In the genomic region with DNA sequence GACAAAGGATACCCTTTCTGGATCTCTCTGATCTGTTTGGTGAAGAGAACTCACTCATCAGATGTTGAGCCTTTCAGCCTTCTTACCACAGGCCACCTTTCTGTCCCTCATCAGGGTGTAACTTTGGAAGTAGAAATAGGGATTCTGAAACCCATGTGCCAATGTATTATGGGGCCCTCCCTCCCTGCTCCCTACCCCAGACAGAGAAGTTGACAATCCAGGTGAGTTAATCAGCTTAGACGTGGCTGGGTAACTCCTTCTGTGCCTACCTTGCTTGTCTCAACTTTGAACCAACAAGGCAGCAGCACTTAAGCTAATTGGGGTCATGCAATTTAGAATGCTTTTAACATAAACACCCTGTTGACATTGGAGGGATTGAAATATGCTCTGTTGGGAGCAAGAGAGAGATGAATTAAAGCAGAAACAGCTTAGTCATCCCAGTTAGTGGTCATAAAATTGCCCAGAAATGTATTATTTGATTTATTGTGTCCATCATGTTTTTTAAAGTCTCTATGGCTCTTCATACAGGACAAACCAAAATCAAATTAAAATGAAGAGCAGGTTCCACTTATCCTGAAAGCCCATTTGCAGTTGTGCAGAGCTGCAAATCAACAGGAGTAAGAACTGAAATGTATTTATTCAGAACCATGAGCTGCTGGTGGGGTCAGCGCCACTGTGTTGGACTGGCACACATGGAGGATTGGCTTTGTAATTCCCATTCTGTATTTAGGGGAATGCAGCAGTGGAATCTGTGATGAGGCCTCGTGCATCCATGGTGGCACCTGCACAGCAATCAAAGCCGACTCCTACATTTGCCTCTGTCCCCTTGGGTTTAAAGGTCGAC, we compare ENCODE assay signal across 17 cellular contexts.
DNase-seq lines count a peak whose midpoint lies in the region; ATAC-seq and TF ChIP-seq lines count a peak whose summit lies in the region.
"Had no signal": no experiment of that assay in that cellular context is flagged by ENCODE, and none has a peak within 500 bp of the region (broad histone marks: within the 10 kb centered on the region; RNA-seq: fewer than 3 reads in every experiment).

No MANE protein-coding gene starts in this region.

- no peaks in the 10 kb centered on the region for H3K79me2 ChIP-seq in PC-3 (ENCODE audit: low read length)

- no peak overlapping the region for H3K4ac ChIP-seq in mesenchymal stem cell (ENCODE audit: low read depth in 1 of 2, low read length in 2 of 2)

- H3K9ac ChIP-seq in PC-3 (ENCODE audit: low read length) = no peak overlapping the region
- H3K9ac ChIP-seq in mesenchymal stem cell (ENCODE audit: low read length) = no peak overlapping the region

- no peak overlapping the region for H4K8ac ChIP-seq in mesenchymal stem cell (ENCODE audit: low read length)

- H3F3A ChIP-seq in PC-3 (ENCODE audit: low read length, unreplicated experiment) = no peaks in the 10 kb centered on the region

- H2BK120ac ChIP-seq in mesenchymal stem cell (ENCODE audit: low read depth, low read length) = no peak overlapping the region

- intact Hi-C loops in PC-3 (cut with micrococcal nuclease) (loop anchor here (5.0 kb wide), 1 partner anchor 42 kb away; no protein-coding TSS in a partner anchor), ascending aorta (cut with DNase I) (no loop called here)

- 0 out of 2 replicates have a peak, but pooled peaks have one; percentile 19 for ATAC-seq in PC-3

- H3K4me2 ChIP-seq in PC-3 (ENCODE audit: low read length) (no peak overlapping the region), mesenchymal stem cell (ENCODE audit: low read length, poor library complexity, severe bottlenecking) (no peak overlapping the region)
- H3K4me2 ChIP-seq: PC-9 had no signal

- no peak overlapping the region for H4K91ac ChIP-seq in mesenchymal stem cell (ENCODE audit: low read length)

- H3K27me3 ChIP-seq in PC-3 (ENCODE audit: low read length) (no peaks in the 10 kb centered on the region), mesenchymal stem cell (ENCODE audit: control insufficient read depth in 1 of 2, insufficient read depth in 1 of 2, low read length in 2 of 2) (no peaks in the 10 kb centered on the region), ascending aorta (no peaks in the 10 kb centered on the region)

- no peak overlapping the region for H2AFZ ChIP-seq in PC-3 (ENCODE audit: low read length)
- H2AFZ ChIP-seq in mesenchymal stem cell (ENCODE audit: low read depth, low read length) = no peak overlapping the region
- H2AFZ ChIP-seq: PC-9 had no signal

- H3K79me1 ChIP-seq in mesenchymal stem cell (replicated peaks; ENCODE audit: low read length, poor library complexity, severe bottlenecking) = no peaks in the 10 kb centered on the region

- POLR2A ChIA-PET in PC-3 (lab: Charles Lee; ENCODE audit: unreplicated experiment) = no interaction called here

- DNase-seq in EH (ENCODE audit: low read depth) (peak; percentile 51), M059J (ENCODE audit: low read depth) (peak; percentile 43), PC-3 (no peak), mesenchymal stem cell (peak; percentile 39), 8988T (no peak), ecto neural progenitor cell (ENCODE audit: low spot score) (no peak), ascending aorta (ENCODE audit: low spot score in 2 of 2) (no peak)
- DNase-seq: ACHN; CD4-positive, CD25-positive, alpha-beta regulatory T cell; DND-41; GF-D8; MV-4-11; NCI-H1436 treated with DMSO at 0.1 percent for 48 hours; NCI-H2081 treated with DMSO at 0.1 percent for 48 hours; NCI-H446; PC-9; T-helper 1 cell had no signal

- 67% methylated on average over 5 of the region's 5 CpGs for WGBS in mesenchymal stem cell

- H2BK12ac ChIP-seq in mesenchymal stem cell (ENCODE audit: low read length in 2 of 2) = no peak overlapping the region

- CTCF ChIA-PET in PC-3 (lab: Charles Lee) = no interaction called here

- no peaks in the 10 kb centered on the region for H3K9me3 ChIP-seq in PC-3 (ENCODE audit: low read length)
- no peaks in the 10 kb centered on the region for H3K9me3 ChIP-seq in mesenchymal stem cell (ENCODE audit: control insufficient read depth, low read length)
- H3K9me3 ChIP-seq in ascending aorta = no peaks in the 10 kb centered on the region

- H3K4me1 ChIP-seq in PC-3 (ENCODE audit: insufficient read depth, low read length) = peaks cover 5% of the 10 kb centered on the region
- peaks cover 8% of the 10 kb centered on the region for H3K4me1 ChIP-seq in mesenchymal stem cell (ENCODE audit: control insufficient read depth, insufficient read depth, low read depth, low read length)
- peaks cover 0 to 2% of the 10 kb centered on the region in 2 donors for H3K4me1 ChIP-seq in ascending aorta

- H3K18ac ChIP-seq in mesenchymal stem cell (ENCODE audit: low read depth in 1 of 2, low read length in 2 of 2) = peak overlapping the region in 1 of 2 experiments; percentile 55

- no TSS peak for BruUV-seq in PC-3 (replicated peaks; lab: Mats Ljungman, UMichigan)

- H2BK5ac ChIP-seq in mesenchymal stem cell (ENCODE audit: low read depth, low read length, poor library complexity, severe bottlenecking) = no peak overlapping the region

- H2AK5ac ChIP-seq in mesenchymal stem cell (ENCODE audit: low read length, severe bottlenecking) = no peak overlapping the region

- H3K27ac ChIP-seq in PC-3 (ENCODE audit: low read length) (no peak overlapping the region), mesenchymal stem cell (ENCODE audit: low read length, poor library complexity, severe bottlenecking) (no peak overlapping the region), ascending aorta (no peak overlapping the region)
- H3K27ac ChIP-seq: PC-9 had no signal

- no peak overlapping the region for H2BK15ac ChIP-seq in mesenchymal stem cell (ENCODE audit: low read depth, poor library complexity, severe bottlenecking)

- H3K23ac ChIP-seq in mesenchymal stem cell (ENCODE audit: low read length in 2 of 2) = no peak overlapping the region

- H3K4me3 ChIP-seq in PC-3 (ENCODE audit: low read length) (no peak overlapping the region), mesenchymal stem cell (ENCODE audit: insufficient read depth in 1 of 2, low read depth in 1 of 2, low read length in 2 of 2) (no peak overlapping the region), ascending aorta (no peak overlapping the region)
- H3K4me3 ChIP-seq: PC-9 had no signal

- H4K20me1 ChIP-seq in PC-3 (ENCODE audit: low read length) = no peaks in the 10 kb centered on the region

- no peaks in the 10 kb centered on the region for H3K9me2 ChIP-seq in PC-3 (replicated peaks; ENCODE audit: low read length)

- TF ChIP-seq CTCF in PC-3 (conservative IDR thresholded peaks at IDR 0.05; ENCODE audit: low read depth, low read length) (no peak), ascending aorta (IDR thresholded peaks at IDR 0.05) (no peak)

- H3K14ac ChIP-seq in mesenchymal stem cell (ENCODE audit: low read length in 2 of 2) = no peak overlapping the region

- no peaks in the 10 kb centered on the region for H3K36me3 ChIP-seq in PC-3 (ENCODE audit: low read depth, low read length)
- no peaks in the 10 kb centered on the region for H3K36me3 ChIP-seq in mesenchymal stem cell (ENCODE audit: control insufficient read depth in 1 of 2, insufficient read depth in 2 of 2, low read depth in 1 of 2, low read length in 2 of 2)
- H3K36me3 ChIP-seq in ascending aorta = no peaks in the 10 kb centered on the region

Comparison
In these comparisons a context has a peak if more than half of its experiments do, and no peak if none do; other contexts are left out.
1. DNase-seq: peak in EH (single experiment), M059J (single experiment) and mesenchymal stem cell (single experiment); none in PC-3 (single experiment), 8988T (single experiment), ecto neural progenitor cell (single experiment) and ascending aorta (0 of 2).